Comparison of ENCODE assay signal across 24 cellular contexts in the genomic region with DNA sequence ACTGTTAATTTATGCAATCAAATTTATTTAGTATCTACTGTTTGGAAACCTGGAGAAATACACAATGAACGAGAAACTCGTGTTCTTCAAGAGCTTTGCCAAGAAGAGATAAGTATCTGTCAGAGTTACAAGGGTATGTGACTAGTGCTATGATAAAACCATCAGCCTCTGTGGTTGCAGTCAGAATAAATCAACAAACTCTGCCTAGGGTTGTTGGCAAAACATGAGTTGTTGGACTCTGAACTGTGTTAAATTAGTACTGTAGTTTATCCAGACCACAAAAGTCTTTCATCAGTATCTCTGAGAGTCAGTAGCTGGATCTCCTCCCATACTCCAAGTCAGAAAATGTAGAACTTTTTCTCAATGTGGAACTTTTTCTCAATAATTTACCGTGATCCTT.
DNase-seq lines count a peak whose midpoint lies in the region; ATAC-seq and TF ChIP-seq lines count a peak whose summit lies in the region.
"Had no signal": no experiment of that assay in that cellular context is flagged by ENCODE, and none has a peak within 500 bp of the region (broad histone marks: within the 10 kb centered on the region; RNA-seq: fewer than 3 reads in every experiment).

No MANE protein-coding gene starts in this region.

- CTCF ChIA-PET in Caco-2 (lab: Charles Lee) = no interaction called here

- POLR2A ChIA-PET in Caco-2 (lab: Charles Lee) = no interaction called here

- H3K4me1 ChIP-seq in mucosa of descending colon (ENCODE audit: low read depth) (peaks cover 24% of the 10 kb centered on the region), Caco-2 (no peaks in the 10 kb centered on the region; the same call in 1 of the 2 replicates)
- H3K4me1 ChIP-seq: adrenal gland, SJCRH30, spleen, vagina had no signal

- H3K27me3 ChIP-seq in Caco-2 (replicated peaks; ENCODE audit: control insufficient read depth, insufficient read depth, low read length) = no peaks in the 10 kb centered on the region
- H3K27me3 ChIP-seq: adrenal gland, SJCRH30, spleen, vagina had no signal

- H3K36me3 ChIP-seq in mucosa of descending colon (ENCODE audit: low read depth) = peaks cover 4% of the 10 kb centered on the region
- H3K36me3 ChIP-seq in Caco-2 (ENCODE audit: control insufficient read depth, insufficient read depth, low read length) = no peaks in the 10 kb centered on the region
- H3K36me3 ChIP-seq: adrenal gland, SJCRH30, spleen, vagina had no signal

- H3K9me3 Mint-ChIP-seq in Caco-2 (ENCODE audit: unreplicated experiment) = no peaks in the 10 kb centered on the region

- no peaks in the 10 kb centered on the region for H3K36me3 Mint-ChIP-seq in Caco-2 (ENCODE audit: insufficient read depth, unreplicated experiment)

- intact Hi-C loops in mucosa of descending colon (cut with DNase I, micrococcal nuclease) (no loop called here), Caco-2 (cut with micrococcal nuclease; ENCODE audit: unreplicated experiment) (no loop called here)

- no TSS peak for BruUV-seq in Caco-2 (replicated peaks; lab: Mats Ljungman, UMichigan)

- H3K9me3 ChIP-seq in mucosa of descending colon (no peaks in the 10 kb centered on the region), Caco-2 (no peaks in the 10 kb centered on the region)
- H3K9me3 ChIP-seq: SJCRH30, spleen, vagina had no signal

- peak; percentile 89 for ATAC-seq in mucosa of descending colon
- no peak for ATAC-seq in HG03442 (IDR thresholded peaks at IDR 0.05; ENCODE audit: unreplicated experiment)
- ATAC-seq: T-helper 17 cell had no signal

- H3K4me3 Mint-ChIP-seq in Caco-2 (ENCODE audit: unreplicated experiment) = no peak overlapping the region
- H3K4me3 Mint-ChIP-seq: central memory CD8-positive, alpha-beta T cell; T-helper 17 cell had no signal

- no peak overlapping the region for H3K27ac Mint-ChIP-seq in Caco-2 (ENCODE audit: unreplicated experiment)
- H3K27ac Mint-ChIP-seq: progenitor cell of endocrine pancreas, T-helper 17 cell had no signal

- TF ChIP-seq CTCF in AG10803 (conservative IDR thresholded peaks at IDR 0.05; ENCODE audit: low read length) (no peak), mucosa of descending colon (IDR thresholded peaks at IDR 0.05) (no peak), Caco-2 (IDR thresholded peaks at IDR 0.05; ENCODE audit: insufficient read depth in 1 of 2, low read depth in 1 of 2, low read length in 1 of 2, severe bottlenecking in 1 of 2, unreplicated experiment in 1 of 2) (no peak)

- H3K4me1 Mint-ChIP-seq in Caco-2 (ENCODE audit: low read depth, unreplicated experiment) = peaks cover 9% of the 10 kb centered on the region
- H3K4me1 Mint-ChIP-seq: central memory CD8-positive, alpha-beta T cell; T-helper 17 cell had no signal

- H3K27me3 Mint-ChIP-seq in Caco-2 (ENCODE audit: insufficient read depth, unreplicated experiment) = no peaks in the 10 kb centered on the region
- H3K27me3 Mint-ChIP-seq: central memory CD8-positive, alpha-beta T cell; progenitor cell of endocrine pancreas; T-helper 17 cell had no signal

- H3K4me3 ChIP-seq in AG10803 (ENCODE audit: low read length) (no peak overlapping the region), mucosa of descending colon (no peak overlapping the region), Caco-2 (ENCODE audit: low read depth, low read length) (no peak overlapping the region)
- H3K4me3 ChIP-seq: adrenal gland, SJCRH30, spleen, vagina had no signal

- DNase-seq in AG10803 (ENCODE audit: low read depth) (peak; percentile 39), NCI-H226 (peak; percentile 25), fibroblast of gingiva (ENCODE audit: low read depth) (peak; percentile 41), mucosa of descending colon (peak in 1 of 3 donors; percentile 27), NCI-H2081 treated with DMSO at 0.1 percent for 48 hours (lab: John Stamatoyannopoulos, UW) (no peak), NCI-H1105 (lab: John Stamatoyannopoulos, UW) (no peak), Caco-2 (no peak)
- DNase-seq: activated CD4-positive, alpha-beta T cell treated with anti-CD3 and anti-CD28 coated beads, Interleukin-2, amount 50 U/mL, for 48 hours; activated gamma-delta T cell; adrenal gland; DND-41; hypothalamus; Kasumi-1; kidney; NCI-H1417 treated with DMSO at 0.1 percent for 48 hours; NCI-H2171 treated with DMSO at 0.1 percent for 48 hours; NCI-H748 treated with DMSO at 0.1 percent for 48 hours; SJCRH30; spleen; T-helper 17 cell had no signal

Comparison
In these comparisons a context has a peak if more than half of its experiments do, and no peak if none do; other contexts are left out.
1. DNase-seq: peak in AG10803 (single experiment), NCI-H226 (single experiment) and fibroblast of gingiva (single experiment); none in NCI-H2081 treated with DMSO at 0.1 percent for 48 hours (single experiment), NCI-H1105 (single experiment) and Caco-2 (0 of 2).